Comparison of ENCODE assay signal across 24 cellular contexts in genomic region chr4:171101845-171102244, GRCh38.
"Had no signal": no experiment of that assay in that cellular context is flagged by ENCODE, and none has a peak within 500 bp of the region (broad histone marks: within the 10 kb centered on the region; RNA-seq: fewer than 3 reads in every experiment).

No MANE protein-coding gene starts in this region.

- H3K27ac Mint-ChIP-seq: effector memory CD8-positive, alpha-beta T cell; naive thymus-derived CD4-positive, alpha-beta T cell; nephron; neural progenitor cell; stimulated activated memory B cell treated with anti-CD40 and anti-IgM and Interleukin-4, amounts not matched to agents 10 μg/mL and 1 μg/mL and 100 μg/mL, for 72 hours; type B pancreatic cell had no signal

- H3K9me3 Mint-ChIP-seq: type B pancreatic cell had no signal

- H3K36me3 Mint-ChIP-seq: naive thymus-derived CD4-positive, alpha-beta T cell; neural progenitor cell; stimulated activated memory B cell treated with anti-CD40 and anti-IgM and Interleukin-4, amounts not matched to agents 10 μg/mL and 1 μg/mL and 100 μg/mL, for 72 hours; type B pancreatic cell had no signal

- H3K27me3 Mint-ChIP-seq: effector memory CD8-positive, alpha-beta T cell; naive thymus-derived CD4-positive, alpha-beta T cell; stimulated activated memory B cell treated with anti-CD40 and anti-IgM and Interleukin-4, amounts not matched to agents 10 μg/mL and 1 μg/mL and 100 μg/mL, for 72 hours; type B pancreatic cell had no signal

- ATAC-seq: effector memory CD8-positive, alpha-beta T cell; heart right ventricle; left cardiac atrium; left lung; naive thymus-derived CD4-positive, alpha-beta T cell; right cardiac atrium; stimulated activated memory B cell treated with anti-CD40 and anti-IgM and Interleukin-4, amounts not matched to agents 10 μg/mL and 1 μg/mL and 100 μg/mL, for 72 hours; stimulated activated naive CD8-positive, alpha-beta T cell treated with anti-CD3 and anti-CD28 coated beads, Interleukin-15, Interleukin-2, amounts not matched to agents 100 U/mL and 50 U/mL, for 24 hours had no signal

- H3K4me1 Mint-ChIP-seq: nephron; neural progenitor cell; stimulated activated memory B cell treated with anti-CD40 and anti-IgM and Interleukin-4, amounts not matched to agents 10 μg/mL and 1 μg/mL and 100 μg/mL, for 72 hours had no signal

- DNase-seq: cortex of kidney; effector memory CD8-positive, alpha-beta T cell; erythroblast; esophagus squamous epithelium; foreskin melanocyte; glutamatergic neuron; heart right ventricle; hippocampal formation; left cardiac atrium; left lung; mesenchymal stem cell; midbrain; naive thymus-derived CD4-positive, alpha-beta T cell; right cardiac atrium; spleen; stimulated activated CD4-positive, alpha-beta T cell treated with anti-CD3 and anti-CD28 coated beads, Interleukin-4, amount 100 ng/mL, for 4 hours; stimulated activated naive CD8-positive, alpha-beta T cell treated with anti-CD3 and anti-CD28 coated beads, Interleukin-15, Interleukin-2, amounts not matched to agents 100 U/mL and 50 U/mL, for 24 hours; substantia nigra; testis; tibial artery had no signal

- H3K4me3 Mint-ChIP-seq: effector memory CD8-positive, alpha-beta T cell; naive thymus-derived CD4-positive, alpha-beta T cell; nephron; neural progenitor cell; stimulated activated memory B cell treated with anti-CD40 and anti-IgM and Interleukin-4, amounts not matched to agents 10 μg/mL and 1 μg/mL and 100 μg/mL, for 72 hours; type B pancreatic cell had no signal
